Comparison of ENCODE assay signal across 9 cellular contexts in the genomic region with DNA sequence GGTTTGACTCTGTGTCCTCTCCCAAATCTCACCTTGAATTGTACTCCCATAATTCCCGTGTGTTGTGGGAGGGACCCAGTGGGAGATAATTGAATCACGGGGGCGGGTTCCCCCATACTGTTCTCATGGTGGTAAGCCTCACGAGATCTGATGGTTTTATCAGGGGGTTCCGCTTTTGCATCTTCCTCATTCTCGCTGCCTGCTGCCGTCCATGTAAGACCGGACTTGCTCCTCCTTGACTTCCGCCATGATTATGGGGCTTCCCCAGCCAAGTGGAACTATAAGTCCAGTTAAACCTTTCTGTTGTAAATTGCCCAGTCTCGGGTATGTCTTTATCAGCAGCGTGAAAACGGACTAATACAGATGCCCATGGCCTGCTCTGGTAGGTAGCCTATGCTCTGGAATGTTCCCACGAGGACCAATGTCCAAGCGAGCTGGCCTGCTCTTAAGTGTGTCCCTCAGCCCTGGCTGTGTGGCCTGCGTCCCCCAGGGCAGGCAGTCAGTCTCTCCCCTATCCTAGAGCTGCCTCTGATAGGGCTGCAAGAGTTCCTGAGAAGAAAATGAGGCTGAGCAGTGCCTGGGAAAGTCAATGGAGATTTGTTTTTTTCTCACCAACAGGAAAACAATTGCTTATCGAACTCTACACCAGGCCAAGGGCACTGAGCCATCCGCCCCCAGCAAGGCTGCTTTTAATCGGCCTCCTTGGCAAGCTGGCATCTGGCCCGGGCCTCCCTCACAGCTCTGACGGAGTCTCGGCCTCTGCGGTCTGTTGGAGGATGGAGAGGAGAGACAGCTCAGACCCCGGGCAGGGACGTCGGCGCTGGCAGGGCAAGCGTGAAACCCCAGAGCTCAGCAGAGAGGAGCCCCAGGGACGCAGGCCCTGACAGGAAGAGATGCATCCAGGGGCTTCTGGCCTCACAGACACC. TPM values are rescaled to one million over a fixed set of nuclear protein-coding genes. Genes with fewer than 3 reads are reported as not detected.
DNase-seq lines count a peak whose midpoint lies in the region; ATAC-seq and TF ChIP-seq lines count a peak whose summit lies in the region.
"Had no signal": no experiment of that assay in that cellular context is flagged by ENCODE, and none has a peak within 500 bp of the region (broad histone marks: within the 10 kb centered on the region; RNA-seq: fewer than 3 reads in every experiment).

No MANE protein-coding gene starts in this region.

- CTCF ChIA-PET in activated B cell treated with CpG ODN at 0.5 μM for 24 hours (lab: Charles Lee) = no interaction called here

- peaks cover 0 to 4% of the 10 kb centered on the region in 2 donors for H3K36me3 ChIP-seq in gastrocnemius medialis

- no peak for ATAC-seq in activated B cell treated with CpG ODN at 0.5 μM for 24 hours (ENCODE audit: low read depth)
- ATAC-seq in left cardiac atrium = peak; percentile 58 to 63
- no peak for ATAC-seq in gastrocnemius medialis
- no peak for ATAC-seq in HG03354 (IDR thresholded peaks at IDR 0.05; ENCODE audit: poor library complexity, severe bottlenecking, unreplicated experiment)
- ATAC-seq in GM18505 (IDR thresholded peaks at IDR 0.05; ENCODE audit: unreplicated experiment) = no peak

- TF ChIP-seq POLR2A in gastrocnemius medialis (IDR thresholded peaks at IDR 0.05) (no peak), GM18505 (IDR thresholded peaks at IDR 0.05; ENCODE audit: borderline replicate concordance, extremely low read depth, insufficient read depth, insufficient read length) (no peak)

- H3K27ac ChIP-seq in gastrocnemius medialis = peak overlapping the region in 3 of 4 donors; percentile 6 to 59 (median 33)

- no peak overlapping the region for H3K4me3 ChIP-seq in gastrocnemius medialis

- H3K27me3 ChIP-seq in gastrocnemius medialis = no peaks in the 10 kb centered on the region

- H3K9me3 Mint-ChIP-seq in activated B cell treated with CpG ODN at 0.5 μM for 24 hours (no peaks in the 10 kb centered on the region), type B pancreatic cell (no peaks in the 10 kb centered on the region)

- DNase-seq in GM03348 (ENCODE audit: low spot score) = peak; percentile 52
- no peak for DNase-seq in activated B cell treated with CpG ODN at 0.5 μM for 24 hours
- peak; percentile 72 for DNase-seq in left cardiac atrium
- peak in 1 of 2 donors; percentile 35 for DNase-seq in gastrocnemius medialis
- DNase-seq in type B pancreatic cell (ENCODE audit: extremely low spot score, unreplicated experiment) = no peak
- no peak for DNase-seq in stimulated activated naive CD4-positive, alpha-beta T cell (lab: John Stamatoyannopoulos, UW)
- DNase-seq: effector CD8-positive, alpha-beta T cell had no signal

- H3K36me3 Mint-ChIP-seq in activated B cell treated with CpG ODN at 0.5 μM for 24 hours (ENCODE audit: low read depth) (peaks cover 25% of the 10 kb centered on the region), type B pancreatic cell (peaks cover 11% of the 10 kb centered on the region)

- no peaks in the 10 kb centered on the region for H3K27me3 Mint-ChIP-seq in activated B cell treated with CpG ODN at 0.5 μM for 24 hours
- no peaks in the 10 kb centered on the region for H3K27me3 Mint-ChIP-seq in type B pancreatic cell

- H3K4me1 Mint-ChIP-seq in activated B cell treated with CpG ODN at 0.5 μM for 24 hours (peaks cover 11% of the 10 kb centered on the region), type B pancreatic cell (ENCODE audit: unreplicated experiment) (no peaks in the 10 kb centered on the region)

- H3K27ac Mint-ChIP-seq in activated B cell treated with CpG ODN at 0.5 μM for 24 hours (peak overlapping the region; percentile 24), type B pancreatic cell (no peak overlapping the region)

- in situ Hi-C loops in gastrocnemius medialis (cut with MboI; ENCODE audit: low sequenced_read_pairs in 4 of 4) = no loop called here

- POLR2A ChIA-PET in activated B cell treated with CpG ODN at 0.5 μM for 24 hours (lab: Charles Lee) = no interaction called here

- H3K4me3 Mint-ChIP-seq in activated B cell treated with CpG ODN at 0.5 μM for 24 hours (no peak overlapping the region), type B pancreatic cell (no peak overlapping the region)

- no peaks in the 10 kb centered on the region for H3K9me3 ChIP-seq in gastrocnemius medialis

- H3K4me1 ChIP-seq in gastrocnemius medialis = peaks cover 0 to 12% of the 10 kb centered on the region in 2 donors

- intact Hi-C loops in activated B cell treated with CpG ODN at 0.5 μM for 24 hours (cut with micrococcal nuclease) (no loop called here), left cardiac atrium (cut with DNase I) (no loop called here), gastrocnemius medialis (cut with DNase I; ENCODE audit: low total_unique reads) (no loop called here)

- TF ChIP-seq CTCF in activated B cell treated with CpG ODN at 0.5 μM for 24 hours (IDR thresholded peaks at IDR 0.05) (no peak), gastrocnemius medialis (IDR thresholded peaks at IDR 0.05 in 4 of 5, conservative IDR thresholded peaks at IDR 0.05 in 1 of 5) (no peak), type B pancreatic cell (conservative IDR thresholded peaks at IDR 0.05) (no peak)

RNA-seq across cellular contexts. Expression of a gene that starts 17.8 kb away (rescaled TPM):
- total RNA-seq in activated B cell treated with CpG ODN at 0.5 μM for 24 hours (19.3 and 20.5 TPM in 2 replicates), left cardiac atrium (10 to 100 TPM; 22.0 to 23.1 TPM), gastrocnemius medialis (10 to 100 TPM in 1 of 4 donors, 1 to 10 TPM in 3; 6.0 to 10.2 (median 7.5) TPM), type B pancreatic cell (ENCODE audit: low replicate concordance) (33.9 and 34.4 TPM in 2 replicates)

Comparison
In these comparisons a context has a peak if more than half of its experiments do, and no peak if none do; other contexts are left out.
1. DNase-seq: peak in GM03348 (single experiment) and left cardiac atrium (single experiment); none in activated B cell treated with CpG ODN at 0.5 μM for 24 hours (single experiment), type B pancreatic cell (single experiment) and stimulated activated naive CD4-positive, alpha-beta T cell (0 of 6).
2. ATAC-seq: peak in left cardiac atrium (2 of 2); none in activated B cell treated with CpG ODN at 0.5 μM for 24 hours (single experiment), gastrocnemius medialis (0 of 2), HG03354 (single experiment) and GM18505 (single experiment).